Comparison of ENCODE assay signal across 1 cellular context in the genomic region with DNA sequence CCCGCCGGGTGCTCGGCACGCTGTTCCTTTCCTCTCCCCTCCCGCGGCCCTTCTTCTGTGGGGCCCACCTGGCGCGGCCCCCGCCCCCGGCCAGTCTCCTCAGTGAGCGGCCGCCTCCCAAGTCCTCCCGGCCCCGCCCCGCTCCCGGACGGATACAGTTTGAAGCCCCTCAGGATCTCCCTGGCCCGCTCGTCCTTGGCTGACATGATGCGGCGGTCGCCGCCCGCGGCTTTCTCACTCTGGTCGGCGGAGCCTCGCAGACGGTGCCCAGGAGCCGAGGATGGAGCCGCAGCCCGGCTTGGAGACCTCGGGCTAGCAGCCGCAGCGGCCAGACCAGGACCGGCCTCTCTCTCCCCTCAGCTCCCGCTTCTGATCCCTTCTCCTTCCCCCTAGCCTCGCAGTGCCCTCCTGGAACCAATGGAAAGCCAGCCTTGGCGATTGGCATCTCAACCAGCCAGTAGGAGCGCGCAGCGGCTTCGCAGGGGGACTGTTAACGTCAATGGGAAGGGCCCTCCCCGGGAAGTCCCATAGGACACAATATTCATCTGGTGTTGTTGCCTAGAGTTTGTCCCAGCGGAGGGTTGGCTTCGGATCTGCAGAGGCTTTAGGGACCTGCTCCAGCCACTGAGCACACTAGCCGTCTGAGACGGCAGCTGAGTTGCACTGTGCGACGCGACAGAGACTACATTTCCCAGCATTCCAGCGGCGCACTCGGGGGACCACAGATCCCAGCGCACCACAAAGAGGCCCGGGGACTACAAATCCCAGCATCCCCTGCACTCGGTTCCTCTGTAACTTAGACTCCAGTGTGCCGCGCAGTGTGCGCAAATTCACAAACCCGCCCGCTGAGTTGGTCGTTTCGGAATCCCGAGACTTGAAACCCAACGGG.
TF ChIP-seq lines count a peak whose summit lies in the region.

PDE6D (minus strand) TSS at position 374 of the 889 bp plus-strand sequence; CDS start at position 206, 168 bp downstream.

TF ChIP-seq in HEK293, 187 proteins besides CTCF, POLR2A, EP300 and RAD21 (continued from another document and continues in another):
- TF ChIP-seq HIC1 (tag by site-specific recombination; IDR thresholded peaks at IDR 0.05) (no peak), SCRT1 (tag by site-specific recombination; IDR thresholded peaks at IDR 0.05; ENCODE audit: borderline replicate concordance) (no peak), RBAK (tag by site-specific recombination; IDR thresholded peaks at IDR 0.05) (no peak), ZNF658 (tag by site-specific recombination; IDR thresholded peaks at IDR 0.05) (no peak), SP2 (tag by site-specific recombination; IDR thresholded peaks at IDR 0.05) (peak; percentile 95), ZNF202 (tag by site-specific recombination; IDR thresholded peaks at IDR 0.05; ENCODE audit: borderline replicate concordance) (no peak), ZBTB7A (tag by site-specific recombination; IDR thresholded peaks at IDR 0.05; ENCODE audit: low read depth) (no peak), ZNF600 (tag by site-specific recombination; IDR thresholded peaks at IDR 0.05) (peak; percentile 63), ZNF530 (tag by site-specific recombination; IDR thresholded peaks at IDR 0.05; ENCODE audit: low read depth) (no peak), ZNF701 (tag by site-specific recombination; IDR thresholded peaks at IDR 0.05) (no peak), TRIM28 (IDR thresholded peaks at IDR 0.05; ENCODE audit: borderline replicate concordance, low read length) (peak; percentile 69; the same call in 1 of the 2 replicates), ZNF571 (tag by site-specific recombination; IDR thresholded peaks at IDR 0.05) (no peak), SETDB1 (IDR thresholded peaks at IDR 0.05; ENCODE audit: insufficient read length, low read length) (no peak), ZNF2 (tag by site-specific recombination; IDR thresholded peaks at IDR 0.05) (no peak), ZNF521 (tag by site-specific recombination; IDR thresholded peaks at IDR 0.05) (no peak), ZBTB8A (tag by site-specific recombination; IDR thresholded peaks at IDR 0.05) (no peak), ZNF660 (tag by site-specific recombination; IDR thresholded peaks at IDR 0.05) (no peak), PRDM1 (tag by site-specific recombination; IDR thresholded peaks at IDR 0.05) (no peak), KLF7 (tag by site-specific recombination; IDR thresholded peaks at IDR 0.05; ENCODE audit: borderline replicate concordance) (no peak), ZNF549 (tag by site-specific recombination; IDR thresholded peaks at IDR 0.05) (no peak), ZNF266 (tag by site-specific recombination; IDR thresholded peaks at IDR 0.05; ENCODE audit: low read depth) (no peak), KLF17 (tag by site-specific recombination; IDR thresholded peaks at IDR 0.05) (0 out of 2 replicates have a peak, but pooled peaks have one; percentile 26), ZNF426 (tag by site-specific recombination; IDR thresholded peaks at IDR 0.05) (no peak), ZBTB17 (tag by site-specific recombination; IDR thresholded peaks at IDR 0.05) (peak; percentile 95), BCL11B (tag by site-specific recombination; IDR thresholded peaks at IDR 0.05; ENCODE audit: low read depth) (no peak), ZNF555 (tag by site-specific recombination; conservative IDR thresholded peaks at IDR 0.05) (no peak), ZNF155 (tag by site-specific recombination; IDR thresholded peaks at IDR 0.05) (no peak), ZNF221 (tag by site-specific recombination; IDR thresholded peaks at IDR 0.05; ENCODE audit: borderline replicate concordance) (no peak), OVOL3 (tag by site-specific recombination; IDR thresholded peaks at IDR 0.05) (0 out of 2 replicates have a peak, but pooled peaks have one; percentile 19), ZNF248 (tag by site-specific recombination; IDR thresholded peaks at IDR 0.05) (no peak), ZNF280D (tag by site-specific recombination; IDR thresholded peaks at IDR 0.05) (no peak), ZSCAN23 (tag by site-specific recombination; IDR thresholded peaks at IDR 0.05) (no peak), ZNF174 (tag by site-specific recombination; IDR thresholded peaks at IDR 0.05) (no peak), PRDM10 (tag by site-specific recombination; IDR thresholded peaks at IDR 0.05) (peak; percentile 91), KLF9 (tag by site-specific recombination; IDR thresholded peaks at IDR 0.05; ENCODE audit: low read depth) (peak; percentile 81), SP7 (tag by site-specific recombination; IDR thresholded peaks at IDR 0.05) (0 out of 2 replicates have a peak, but pooled peaks have one; percentile 45), ZNF214 (tag by site-specific recombination; IDR thresholded peaks at IDR 0.05; ENCODE audit: borderline replicate concordance) (no peak), MEIS1 (CRISPR knock-in tag; IDR thresholded peaks at IDR 0.05; ENCODE audit: borderline replicate concordance) (no peak)
- TF ChIP-seq, protein P1, sequence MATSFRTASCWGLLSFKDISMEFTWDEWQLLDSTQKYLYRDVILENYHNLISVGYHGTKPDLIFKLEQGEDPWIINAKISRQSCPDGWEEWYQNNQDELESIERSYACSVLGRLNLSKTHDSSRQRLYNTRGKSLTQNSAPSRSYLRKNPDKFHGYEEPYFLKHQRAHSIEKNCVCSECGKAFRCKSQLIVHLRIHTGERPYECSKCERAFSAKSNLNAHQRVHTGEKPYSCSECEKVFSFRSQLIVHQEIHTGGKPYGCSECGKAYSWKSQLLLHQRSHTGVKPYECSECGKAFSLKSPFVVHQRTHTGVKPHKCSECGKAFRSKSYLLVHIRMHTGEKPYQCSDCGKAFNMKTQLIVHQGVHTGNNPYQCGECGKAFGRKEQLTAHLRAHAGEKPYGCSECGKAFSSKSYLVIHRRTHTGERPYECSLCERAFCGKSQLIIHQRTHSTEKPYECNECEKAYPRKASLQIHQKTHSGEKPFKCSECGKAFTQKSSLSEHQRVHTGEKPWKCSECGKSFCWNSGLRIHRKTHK (tag by site-specific recombination; IDR thresholded peaks at IDR 0.05): no peak
- TF ChIP-seq, protein P2, sequence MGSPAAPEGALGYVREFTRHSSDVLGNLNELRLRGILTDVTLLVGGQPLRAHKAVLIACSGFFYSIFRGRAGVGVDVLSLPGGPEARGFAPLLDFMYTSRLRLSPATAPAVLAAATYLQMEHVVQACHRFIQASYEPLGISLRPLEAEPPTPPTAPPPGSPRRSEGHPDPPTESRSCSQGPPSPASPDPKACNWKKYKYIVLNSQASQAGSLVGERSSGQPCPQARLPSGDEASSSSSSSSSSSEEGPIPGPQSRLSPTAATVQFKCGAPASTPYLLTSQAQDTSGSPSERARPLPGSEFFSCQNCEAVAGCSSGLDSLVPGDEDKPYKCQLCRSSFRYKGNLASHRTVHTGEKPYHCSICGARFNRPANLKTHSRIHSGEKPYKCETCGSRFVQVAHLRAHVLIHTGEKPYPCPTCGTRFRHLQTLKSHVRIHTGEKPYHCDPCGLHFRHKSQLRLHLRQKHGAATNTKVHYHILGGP (tag by site-specific recombination; IDR thresholded peaks at IDR 0.05): no peak
- TF ChIP-seq, protein P3, sequence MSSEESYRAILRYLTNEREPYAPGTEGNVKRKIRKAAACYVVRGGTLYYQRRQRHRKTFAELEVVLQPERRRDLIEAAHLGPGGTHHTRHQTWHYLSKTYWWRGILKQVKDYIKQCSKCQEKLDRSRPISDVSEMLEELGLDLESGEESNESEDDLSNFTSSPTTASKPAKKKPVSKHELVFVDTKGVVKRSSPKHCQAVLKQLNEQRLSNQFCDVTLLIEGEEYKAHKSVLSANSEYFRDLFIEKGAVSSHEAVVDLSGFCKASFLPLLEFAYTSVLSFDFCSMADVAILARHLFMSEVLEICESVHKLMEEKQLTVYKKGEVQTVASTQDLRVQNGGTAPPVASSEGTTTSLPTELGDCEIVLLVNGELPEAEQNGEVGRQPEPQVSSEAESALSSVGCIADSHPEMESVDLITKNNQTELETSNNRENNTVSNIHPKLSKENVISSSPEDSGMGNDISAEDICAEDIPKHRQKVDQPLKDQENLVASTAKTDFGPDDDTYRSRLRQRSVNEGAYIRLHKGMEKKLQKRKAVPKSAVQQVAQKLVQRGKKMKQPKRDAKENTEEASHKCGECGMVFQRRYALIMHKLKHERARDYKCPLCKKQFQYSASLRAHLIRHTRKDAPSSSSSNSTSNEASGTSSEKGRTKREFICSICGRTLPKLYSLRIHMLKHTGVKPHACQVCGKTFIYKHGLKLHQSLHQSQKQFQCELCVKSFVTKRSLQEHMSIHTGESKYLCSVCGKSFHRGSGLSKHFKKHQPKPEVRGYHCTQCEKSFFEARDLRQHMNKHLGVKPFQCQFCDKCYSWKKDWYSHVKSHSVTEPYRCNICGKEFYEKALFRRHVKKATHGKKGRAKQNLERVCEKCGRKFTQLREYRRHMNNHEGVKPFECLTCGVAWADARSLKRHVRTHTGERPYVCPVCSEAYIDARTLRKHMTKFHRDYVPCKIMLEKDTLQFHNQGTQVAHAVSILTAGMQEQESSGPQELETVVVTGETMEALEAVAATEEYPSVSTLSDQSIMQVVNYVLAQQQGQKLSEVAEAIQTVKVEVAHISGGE (tag by site-specific recombination; conservative IDR thresholded peaks at IDR 0.05; ENCODE audit: low read depth): peak; percentile 99
